9 cellular contexts compared by ENCODE assay signal in the genomic region with DNA sequence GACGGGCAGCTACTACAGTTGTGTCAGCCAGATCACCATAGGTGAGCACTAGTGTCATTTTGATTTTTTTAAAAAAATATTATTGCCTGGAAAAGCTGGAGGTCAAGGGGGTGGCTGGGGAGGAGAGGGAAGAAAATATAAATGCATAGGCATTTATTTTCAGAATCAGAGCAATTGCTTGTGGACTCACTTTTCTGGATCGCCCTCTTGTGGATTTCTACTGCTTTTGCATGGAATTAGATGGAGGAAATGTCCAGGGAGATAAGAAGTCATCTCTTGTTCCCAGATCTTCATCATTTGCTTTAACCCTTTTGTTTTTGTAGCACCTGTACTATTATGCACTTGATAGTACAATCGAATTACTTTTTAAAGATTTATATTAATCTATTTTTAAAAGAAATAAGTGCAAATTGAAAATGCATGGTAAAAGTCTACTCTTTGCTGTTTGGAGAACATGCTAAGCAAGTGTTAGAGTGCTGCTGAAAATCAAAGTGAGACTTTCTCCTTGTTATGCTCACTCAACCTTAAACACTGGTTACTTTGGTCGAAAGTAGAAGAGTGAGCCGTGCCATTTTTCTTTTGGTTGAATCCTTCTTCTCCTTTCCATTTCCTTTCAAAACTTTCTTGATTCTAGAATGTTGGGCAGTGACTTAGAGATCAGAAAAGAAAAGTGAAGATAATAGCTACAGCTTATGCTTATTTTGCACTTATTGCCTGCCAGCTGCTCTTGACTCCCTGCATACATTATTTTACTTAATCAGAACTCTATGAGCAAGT.
DNase-seq lines count a peak whose midpoint lies in the region; ATAC-seq and TF ChIP-seq lines count a peak whose summit lies in the region.
"Had no signal": no experiment of that assay in that cellular context is flagged by ENCODE, and none has a peak within 500 bp of the region (broad histone marks: within the 10 kb centered on the region; RNA-seq: fewer than 3 reads in every experiment).

No MANE protein-coding gene starts in this region.

- no peaks in the 10 kb centered on the region for H3K36me3 Mint-ChIP-seq in type B pancreatic cell

- H3K27me3 ChIP-seq in foreskin keratinocyte = no peaks in the 10 kb centered on the region

- DNase-seq in AG09319 (ENCODE audit: extremely low read depth, low read depth) (no peak), RKO (ENCODE audit: low spot score) (peak; percentile 63), foreskin keratinocyte (peak in 1 of 2 donors; percentile 29), type B pancreatic cell (ENCODE audit: extremely low spot score, unreplicated experiment) (no peak), hepatic stellate cell (ENCODE audit: low spot score) (no peak), NCI-H1048 (lab: John Stamatoyannopoulos, UW) (no peak)

- peaks cover 28% of the 10 kb centered on the region for H3K27me3 Mint-ChIP-seq in type B pancreatic cell

- no peaks in the 10 kb centered on the region for H3K4me1 Mint-ChIP-seq in type B pancreatic cell (ENCODE audit: unreplicated experiment)

- ATAC-seq in GM18907 (IDR thresholded peaks at IDR 0.05; ENCODE audit: unreplicated experiment) (peak; percentile 69), HG03521 (IDR thresholded peaks at IDR 0.05; ENCODE audit: unreplicated experiment) (peak; percentile 67), foreskin keratinocyte (peak; percentile 73)

- H3K4me1 ChIP-seq in foreskin keratinocyte = no peaks in the 10 kb centered on the region

- TF ChIP-seq CTCF in AG09319 (IDR thresholded peaks at IDR 0.05; ENCODE audit: low read depth, low read length) = peak; percentile 65
- peak; percentile 82 for TF ChIP-seq CTCF in foreskin keratinocyte (conservative IDR thresholded peaks at IDR 0.05)
- TF ChIP-seq CTCF in type B pancreatic cell (conservative IDR thresholded peaks at IDR 0.05) = peak; percentile 77

- H3K27ac Mint-ChIP-seq in type B pancreatic cell = no peak overlapping the region
- H3K27ac Mint-ChIP-seq: stimulated activated naive CD8-positive, alpha-beta T cell treated with anti-CD3 and anti-CD28 coated beads, Interleukin-15, Interleukin-2, amounts not matched to agents 100 ng/mL and 50 ng/mL, for 24 hours had no signal

- no peak overlapping the region for H3K27ac ChIP-seq in foreskin keratinocyte

- no peak overlapping the region for H3K4me3 Mint-ChIP-seq in type B pancreatic cell
- H3K4me3 Mint-ChIP-seq: stimulated activated naive CD8-positive, alpha-beta T cell treated with anti-CD3 and anti-CD28 coated beads, Interleukin-15, Interleukin-2, amounts not matched to agents 100 ng/mL and 50 ng/mL, for 24 hours had no signal

- no peaks in the 10 kb centered on the region for H3K9me3 Mint-ChIP-seq in type B pancreatic cell
- H3K9me3 Mint-ChIP-seq: stimulated activated naive CD8-positive, alpha-beta T cell treated with anti-CD3 and anti-CD28 coated beads, Interleukin-15, Interleukin-2, amounts not matched to agents 100 ng/mL and 50 ng/mL, for 24 hours had no signal
